ENCODE assay signal across 9 cellular contexts in genomic region chr12:57128519-57129247, GRCh38. TPM values are rescaled to one million over a fixed set of nuclear protein-coding genes. Genes with fewer than 3 reads are reported as not detected.
DNase-seq lines count a peak whose midpoint lies in the region; ATAC-seq, FAIRE-seq and TF ChIP-seq lines count a peak whose summit lies in the region.
"Had no signal": no experiment of that assay in that cellular context is flagged by ENCODE, and none has a peak within 500 bp of the region (broad histone marks: within the 10 kb centered on the region; RNA-seq: fewer than 3 reads in every experiment).

No MANE protein-coding gene starts in this region.

- FAIRE-seq in HTR-8/SVneo (lab: Jason Lieb, UNC), result no peak

- peaks cover 33% of the 10 kb centered on the region for H3K4me1 ChIP-seq in GM23248 (ENCODE audit: insufficient read depth)

- TF ChIP-seq CTCF in glutamatergic neuron (IDR thresholded peaks at IDR 0.05; ENCODE audit: partially characterized antibody, unreplicated experiment) (no peak), retinal pigment epithelial cell (conservative IDR thresholded peaks at IDR 0.05; ENCODE audit: low read depth, low read length) (no peak)

- H3F3A ChIP-seq in GM23248 (ENCODE audit: insufficient read depth), result peaks cover 49% of the 10 kb centered on the region

- peak overlapping the region; percentile 90 for H3K9ac ChIP-seq in GM23248

- no peaks in the 10 kb centered on the region for H4K20me1 ChIP-seq in GM23248 (ENCODE audit: insufficient read depth)

- H3K4me1 Mint-ChIP-seq in glutamatergic neuron (ENCODE audit: low read depth, unreplicated experiment), result peaks cover 28% of the 10 kb centered on the region

- H3K9me3 ChIP-seq in GM23248 (ENCODE audit: low read depth), result no peaks in the 10 kb centered on the region

- DNase-seq in GM23248 (peak; percentile 41), glutamatergic neuron (peak; percentile 64), retinal pigment epithelial cell (ENCODE audit: low read depth) (no peak), HTR-8/SVneo (ENCODE audit: insufficient read length, low spot score) (no peak)

- H3K9me2 ChIP-seq in GM23248 (ENCODE audit: insufficient read depth), result no peaks in the 10 kb centered on the region

- no peak for TF ChIP-seq POLR2A in GM18505 (IDR thresholded peaks at IDR 0.05; ENCODE audit: borderline replicate concordance, extremely low read depth, insufficient read depth, insufficient read length)

- H3K27ac Mint-ChIP-seq in glutamatergic neuron (ENCODE audit: unreplicated experiment), result peak overlapping the region; percentile 38

- WGBS in GM23248 (ENCODE audit: low coverage in 1 of 2, low lambda C conversion rate in 2 of 2, missing lambda C conversion rate in 2 of 2), 2 experiments, result 0 to 2% methylated on average over 13 to 35 of the region's 35 CpGs

- ATAC-seq in SK-N-SH treated with all-trans-retinoic acid at 6 μM for 48 hours (peak; percentile 21), GM18505 (IDR thresholded peaks at IDR 0.05; ENCODE audit: unreplicated experiment) (no peak), HG03469 (IDR thresholded peaks at IDR 0.05; ENCODE audit: unreplicated experiment) (no peak), GM18873 (IDR thresholded peaks at IDR 0.05; ENCODE audit: low FRiP score, unreplicated experiment) (no peak)

- H3K27me3 Mint-ChIP-seq in glutamatergic neuron (ENCODE audit: unreplicated experiment), result peaks cover 4% of the 10 kb centered on the region

- H3K79me2 ChIP-seq in GM23248 (ENCODE audit: insufficient read depth), result peaks cover 51% of the 10 kb centered on the region

- peak overlapping the region; percentile 87 for H3K4me3 Mint-ChIP-seq in glutamatergic neuron (ENCODE audit: unreplicated experiment)

- H3K4me3 ChIP-seq in GM23248 (peak overlapping the region; percentile 90), retinal pigment epithelial cell (ENCODE audit: low read length) (peak overlapping the region; percentile 85)

- peak overlapping the region; percentile 90 for H3K4me2 ChIP-seq in GM23248 (ENCODE audit: unreplicated experiment)

- H3K36me3 ChIP-seq in GM23248 (ENCODE audit: low read depth), result no peaks in the 10 kb centered on the region

- H3K27ac ChIP-seq in GM23248, result peak overlapping the region; percentile 89

- in situ Hi-C loops in GM23248 (cut with MboI), result no loop called here

- peaks cover 5% of the 10 kb centered on the region for H3K9me3 Mint-ChIP-seq in glutamatergic neuron (ENCODE audit: unreplicated experiment)

- H2AFZ ChIP-seq in GM23248, result no peak overlapping the region

- no peaks in the 10 kb centered on the region for H3K27me3 ChIP-seq in GM23248 (replicated peaks; ENCODE audit: insufficient read depth)

- H3K36me3 Mint-ChIP-seq in glutamatergic neuron (ENCODE audit: unreplicated experiment), result no peaks in the 10 kb centered on the region

TF ChIP-seq in SK-N-SH treated with all-trans-retinoic acid at 6 μM for 48 hours, 23 proteins besides CTCF, POLR2A, EP300 and RAD21:
- TF ChIP-seq ZNF70 (CRISPR knock-in tag; IDR thresholded peaks at IDR 0.05) (no peak), ZNF565 (CRISPR knock-in tag; conservative IDR thresholded peaks at IDR 0.05; ENCODE audit: low read depth) (no peak), CSDC2 (CRISPR knock-in tag; IDR thresholded peaks at IDR 0.05) (no peak), PATZ1 (CRISPR knock-in tag; IDR thresholded peaks at IDR 0.05; ENCODE audit: borderline replicate concordance) (no peak), BACH2 (CRISPR knock-in tag; IDR thresholded peaks at IDR 0.05; ENCODE audit: borderline replicate concordance) (no peak), RARB (CRISPR knock-in tag; IDR thresholded peaks at IDR 0.05) (no peak), OSR1 (CRISPR knock-in tag; IDR thresholded peaks at IDR 0.05) (no peak), TOX (CRISPR knock-in tag; IDR thresholded peaks at IDR 0.05; ENCODE audit: borderline replicate concordance) (no peak), ARNTL (CRISPR knock-in tag; IDR thresholded peaks at IDR 0.05; ENCODE audit: borderline replicate concordance, low read depth) (no peak), ZNF8 (CRISPR knock-in tag; IDR thresholded peaks at IDR 0.05) (no peak), SNAI2 (CRISPR knock-in tag; IDR thresholded peaks at IDR 0.05) (no peak), ZFP3 (CRISPR knock-in tag; IDR thresholded peaks at IDR 0.05) (no peak), TCF4 (CRISPR knock-in tag; IDR thresholded peaks at IDR 0.05; ENCODE audit: borderline replicate concordance) (no peak), ZC3H10 (CRISPR knock-in tag; IDR thresholded peaks at IDR 0.05) (no peak)
- TF ChIP-seq, protein P1, sequence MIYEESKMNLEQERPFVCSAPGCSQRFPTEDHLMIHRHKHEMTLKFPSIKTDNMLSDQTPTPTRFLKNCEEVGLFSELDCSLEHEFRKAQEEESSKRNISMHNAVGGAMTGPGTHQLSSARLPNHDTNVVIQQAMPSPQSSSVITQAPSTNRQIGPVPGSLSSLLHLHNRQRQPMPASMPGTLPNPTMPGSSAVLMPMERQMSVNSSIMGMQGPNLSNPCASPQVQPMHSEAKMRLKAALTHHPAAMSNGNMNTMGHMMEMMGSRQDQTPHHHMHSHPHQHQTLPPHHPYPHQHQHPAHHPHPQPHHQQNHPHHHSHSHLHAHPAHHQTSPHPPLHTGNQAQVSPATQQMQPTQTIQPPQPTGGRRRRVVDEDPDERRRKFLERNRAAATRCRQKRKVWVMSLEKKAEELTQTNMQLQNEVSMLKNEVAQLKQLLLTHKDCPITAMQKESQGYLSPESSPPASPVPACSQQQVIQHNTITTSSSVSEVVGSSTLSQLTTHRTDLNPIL (CRISPR knock-in tag; IDR thresholded peaks at IDR 0.05; ENCODE audit: low read depth), result no peak

RNA-seq across cellular contexts. Expression of gene LRP1, which starts 0.4 kb away (rescaled TPM):
- total RNA-seq in GM23248 (2014; rRNA removed; shearing (Covaris generic)), result 257 and 296 TPM in 2 replicates
- polyA plus RNA-seq in GM23248 (2016; fragmentation: Nextera tagmentation; extraction: Ambion mirVana), result 161 and 166 TPM in 2 replicates
- total RNA-seq in glutamatergic neuron (ENCODE audit: unreplicated experiment), result 125 TPM

RNA-seq across cellular contexts. Expression of gene STAT6, which starts 17.5 kb away (rescaled TPM):
- total RNA-seq in GM23248 (2014; rRNA removed; shearing (Covaris generic)), result 95.1 and 103 TPM in 2 replicates
- 67.4 and 70.7 TPM in 2 replicates for polyA plus RNA-seq in GM23248 (2016; fragmentation: Nextera tagmentation; extraction: Ambion mirVana)
- total RNA-seq in glutamatergic neuron (ENCODE audit: unreplicated experiment), result 34.4 TPM

RNA-seq across cellular contexts. Expression of gene LRP1-AS, which starts 18.7 kb away (rescaled TPM):
- total RNA-seq in GM23248 (2014; rRNA removed; shearing (Covaris generic)), result not detected in 2 replicates
- 0.60 TPM in 1 of 2 replicates, not detected in the other for polyA plus RNA-seq in GM23248 (2016; fragmentation: Nextera tagmentation; extraction: Ambion mirVana)
- not detected for total RNA-seq in glutamatergic neuron (ENCODE audit: unreplicated experiment)
- total RNA-seq: lung microvascular endothelial cell had no signal

RNA-seq across cellular contexts. Expression of gene NAB2, which starts 39.8 kb away (rescaled TPM):
- 88.7 and 107 TPM in 2 replicates for total RNA-seq in GM23248 (2014; rRNA removed; shearing (Covaris generic))
- 21.6 and 22.8 TPM in 2 replicates for polyA plus RNA-seq in GM23248 (2016; fragmentation: Nextera tagmentation; extraction: Ambion mirVana)
- 20.0 TPM for total RNA-seq in glutamatergic neuron (ENCODE audit: unreplicated experiment)

RNA-seq across cellular contexts. Expression of gene NEMP1, which starts 50.1 kb away (rescaled TPM):
- total RNA-seq in GM23248 (2014; rRNA removed; shearing (Covaris generic)), result 6.4 and 7.6 TPM in 2 replicates
- 5.9 and 6.6 TPM in 2 replicates for polyA plus RNA-seq in GM23248 (2016; fragmentation: Nextera tagmentation; extraction: Ambion mirVana)
- 11.5 TPM for total RNA-seq in glutamatergic neuron (ENCODE audit: unreplicated experiment)

Comparison
In these comparisons a context has a peak if more than half of its experiments do, and no peak if none do; other contexts are left out.
1. DNase-seq: peak in GM23248 (single experiment) and glutamatergic neuron (single experiment); none in retinal pigment epithelial cell (single experiment) and HTR-8/SVneo (single experiment).